In genomic region chr12:112111931-112112330, GRCh38 we compare ENCODE assay signal across 1 cellular context.
TF ChIP-seq lines count a peak whose summit lies in the region.

No MANE protein-coding gene starts in this region.

TF ChIP-seq in IMR-90, 13 proteins besides CTCF, POLR2A, EP300 and RAD21:
- TF ChIP-seq USF2 (IDR thresholded peaks at IDR 0.05; ENCODE audit: low read depth, low read length) (no peak), BHLHE40 (IDR thresholded peaks at IDR 0.05; ENCODE audit: low read depth, low read length) (no peak), SMC3 (IDR thresholded peaks at IDR 0.05; ENCODE audit: low read depth, low read length) (no peak), RFX5 (IDR thresholded peaks at IDR 0.05; ENCODE audit: low read depth, low read length) (no peak), CHD1 (IDR thresholded peaks at IDR 0.05; ENCODE audit: low read depth, low read length) (no peak), ELK1 (IDR thresholded peaks at IDR 0.05; ENCODE audit: borderline replicate concordance, low read depth, low read length) (no peak), RCOR1 (IDR thresholded peaks at IDR 0.05; ENCODE audit: insufficient replicate concordance, low read length) (no peak), MXI1 (IDR thresholded peaks at IDR 0.05; ENCODE audit: borderline replicate concordance, low read depth, low read length) (no peak), NFE2L2 (IDR thresholded peaks at IDR 0.05; ENCODE audit: low read depth, low read length) (no peak), CEBPB (IDR thresholded peaks at IDR 0.05; ENCODE audit: low read depth, low read length) (no peak; the same call in 1 of the 2 replicates), MAFK (IDR thresholded peaks at IDR 0.05; ENCODE audit: low read depth, low read length) (no peak), MAZ (IDR thresholded peaks at IDR 0.05; ENCODE audit: borderline replicate concordance, low read depth, low read length) (no peak), FOS (IDR thresholded peaks at IDR 0.05; ENCODE audit: low read depth, low read length) (no peak)
TF ChIP-seq in IMR-90: peak in this region for 0.
